In the genomic region with DNA sequence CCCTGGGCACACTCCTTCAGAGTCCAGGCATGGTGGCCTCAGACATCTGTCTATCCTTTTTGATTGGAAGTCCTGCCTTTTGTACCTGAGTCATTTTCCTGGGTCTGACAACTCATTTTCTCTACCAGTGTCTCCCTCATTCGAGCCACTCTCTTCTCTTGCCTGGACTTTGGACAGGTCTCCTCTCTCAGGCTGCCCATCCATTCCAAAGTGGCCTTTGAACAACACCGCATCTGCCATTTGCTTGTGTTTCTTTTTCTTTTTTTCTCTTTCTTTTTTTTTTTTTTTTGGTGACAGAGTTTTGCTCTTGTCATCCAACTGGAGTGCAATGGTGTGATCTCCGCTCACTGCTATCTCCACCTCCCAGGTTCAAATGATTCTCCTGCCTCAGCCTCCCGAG, we compare ENCODE assay signal across 35 cellular contexts.
DNase-seq lines count a peak whose midpoint lies in the region; ATAC-seq, FAIRE-seq and TF ChIP-seq lines count a peak whose summit lies in the region.
"Had no signal": no experiment of that assay in that cellular context is flagged by ENCODE, and none has a peak within 500 bp of the region (broad histone marks: within the 10 kb centered on the region; RNA-seq: fewer than 3 reads in every experiment).

No MANE protein-coding gene starts in this region.

- no peak overlapping the region for H3K27ac ChIP-seq in HepG2 (ENCODE audit: extremely low read length, insufficient read depth, low read length)
- H3K27ac ChIP-seq in right lobe of liver = no peak overlapping the region
- H3K27ac ChIP-seq in esophagus muscularis mucosa (replicated peaks in 1 of 4) = no peak overlapping the region
- H3K27ac ChIP-seq in neural progenitor cell = no peak overlapping the region
- H3K27ac ChIP-seq: 22Rv1; A549; BLaER1; BLaER1 treated with 17β-estradiol and CSF1 and Interleukin-3, amounts not matched to agents 10 nM and 100 nM; C4-2B had no signal

- peaks cover 3% of the 10 kb centered on the region for H3K27me3 Mint-ChIP-seq in neural progenitor cell (ENCODE audit: insufficient read depth, low read depth)
- peaks cover 2% of the 10 kb centered on the region for H3K27me3 Mint-ChIP-seq in activated naive CD4-positive, alpha-beta T cell treated with anti-CD3 and anti-CD28 coated beads for 36 hours (ENCODE audit: low read depth)
- H3K27me3 Mint-ChIP-seq: B cell; CD4-positive, alpha-beta T cell had no signal

- H3K4me1 Mint-ChIP-seq in neural progenitor cell = peaks cover 33% of the 10 kb centered on the region
- no peaks in the 10 kb centered on the region for H3K4me1 Mint-ChIP-seq in activated naive CD4-positive, alpha-beta T cell treated with anti-CD3 and anti-CD28 coated beads for 36 hours (ENCODE audit: low read depth)
- H3K4me1 Mint-ChIP-seq: B cell; CD14-positive monocyte; CD4-positive, CD25-positive, alpha-beta regulatory T cell; CD8-positive, alpha-beta memory T cell had no signal

- TF ChIP-seq RAD21 in HepG2 (CRISPR knock-in tag; IDR thresholded peaks at IDR 0.05) = no peak

- in situ Hi-C loops in HepG2 (cut with HindIII; ENCODE audit: extremely low pct_ligation_motif_present, low pct_unique_long_range_greater_than_20kb) = no loop called here

- peaks cover 3% of the 10 kb centered on the region for H3K9me3 Mint-ChIP-seq in neural progenitor cell
- no peaks in the 10 kb centered on the region for H3K9me3 Mint-ChIP-seq in activated naive CD4-positive, alpha-beta T cell treated with anti-CD3 and anti-CD28 coated beads for 36 hours
- H3K9me3 Mint-ChIP-seq: CD4-positive, alpha-beta T cell; CD8-positive, alpha-beta memory T cell; CD8-positive, alpha-beta T cell had no signal

- CTCF ChIA-PET in HepG2 (lab: Yijun Ruan, JAX; ENCODE audit: low intra/inter-chr PET ratio, low total read pairs) = no interaction called here
- CTCF ChIA-PET in activated naive CD4-positive, alpha-beta T cell treated with anti-CD3 and anti-CD28 coated beads for 36 hours (lab: Charles Lee) = no interaction called here

- peaks cover 14% of the 10 kb centered on the region for H3F3A ChIP-seq in neural progenitor cell (ENCODE audit: low read depth)

- H3K9ac ChIP-seq in HepG2 (ENCODE audit: insufficient read depth, low read depth, low read length) (no peak overlapping the region), neural progenitor cell (no peak overlapping the region)
- H3K9ac ChIP-seq: BLaER1; BLaER1 treated with 17β-estradiol and CSF1 and Interleukin-3, amounts not matched to agents 10 nM and 100 nM had no signal

- no peak for TF ChIP-seq EP300 in HepG2 (IDR thresholded peaks at IDR 0.05; ENCODE audit: low read depth in 2 of 2, low read length in 2 of 2)
- TF ChIP-seq EP300 in HepG2 (CRISPR knock-in tag; IDR thresholded peaks at IDR 0.05; ENCODE audit: borderline replicate concordance) = no peak
- no peak for TF ChIP-seq EP300 in esophagus muscularis mucosa (IDR thresholded peaks at IDR 0.05)

- H3K4me3 ChIP-seq in HepG2 (replicated peaks in 1 of 3; ENCODE audit: insufficient read depth in 1 of 3, low read depth in 2 of 3, low read length in 3 of 3) = no peak overlapping the region
- no peak overlapping the region for H3K4me3 ChIP-seq in right lobe of liver
- no peak overlapping the region for H3K4me3 ChIP-seq in esophagus muscularis mucosa
- no peak overlapping the region for H3K4me3 ChIP-seq in neural progenitor cell
- H3K4me3 ChIP-seq: A549; BLaER1; BLaER1 treated with 17β-estradiol and CSF1 and Interleukin-3, amounts not matched to agents 10 nM and 100 nM had no signal

- no peak for FAIRE-seq in HepG2 (lab: Jason Lieb, UNC)
- FAIRE-seq: A204.1, A549, D721Med had no signal

- H3K9me3 ChIP-seq in HepG2 (ENCODE audit: low read length) = no peaks in the 10 kb centered on the region
- H3K9me3 ChIP-seq in right lobe of liver = no peaks in the 10 kb centered on the region
- H3K9me3 ChIP-seq in esophagus muscularis mucosa = no peaks in the 10 kb centered on the region
- no peaks in the 10 kb centered on the region for H3K9me3 ChIP-seq in neural progenitor cell (ENCODE audit: low read depth)
- H3K9me3 ChIP-seq: A549; BE2C; BLaER1; BLaER1 treated with 17β-estradiol and CSF1 and Interleukin-3, amounts not matched to agents 10 nM and 100 nM; Caco-2 had no signal

- H3K4me1 ChIP-seq in HepG2 (ENCODE audit: insufficient read depth, low read length) (no peaks in the 10 kb centered on the region), right lobe of liver (no peaks in the 10 kb centered on the region), esophagus muscularis mucosa (peaks cover 0 to 19% (median 6%) of the 10 kb centered on the region in 4 donors), neural progenitor cell (peaks cover 21% of the 10 kb centered on the region)
- H3K4me1 ChIP-seq: A549; BLaER1; BLaER1 treated with 17β-estradiol and CSF1 and Interleukin-3, amounts not matched to agents 10 nM and 100 nM; Caco-2 had no signal

- no peak for DNase-seq in HepG2 (ENCODE audit: low spot score)
- DNase-seq in right lobe of liver = no peak
- peak; percentile 66 for DNase-seq in esophagus muscularis mucosa (ENCODE audit: extremely low spot score)
- no peak for DNase-seq in neural progenitor cell (ENCODE audit: low spot score)
- no peak for DNase-seq in activated naive CD4-positive, alpha-beta T cell treated with anti-CD3 and anti-CD28 coated beads for 36 hours
- DNase-seq: 8988T; ACHN; AML-193; BE2C; C1 segment of cervical spinal cord; Caco-2; Calu3; CD4-positive, alpha-beta memory T cell; CD4-positive, alpha-beta T cell; CD4-positive, CD25-positive, alpha-beta regulatory T cell; CD8-positive, alpha-beta memory T cell; CD8-positive, alpha-beta T cell; COR-L47; DMS 273 treated with DMSO at 0.1 percent for 48 hours; DMS153; DMS53; DMS79; DMS79 treated with DMSO at 0.1 percent for 48 hours; DND-41; EL had no signal

- no peaks in the 10 kb centered on the region for H3K27me3 ChIP-seq in HepG2 (ENCODE audit: control insufficient read depth in 1 of 2, insufficient read depth in 2 of 2, low read length in 2 of 2)
- H3K27me3 ChIP-seq in right lobe of liver = no peaks in the 10 kb centered on the region
- no peaks in the 10 kb centered on the region for H3K27me3 ChIP-seq in esophagus muscularis mucosa
- no peaks in the 10 kb centered on the region for H3K27me3 ChIP-seq in neural progenitor cell
- H3K27me3 ChIP-seq: BE2C; BLaER1; BLaER1 treated with 17β-estradiol and CSF1 and Interleukin-3, amounts not matched to agents 10 nM and 100 nM had no signal

- POLR2A ChIA-PET in HepG2 (lab: Yijun Ruan, JAX) = no interaction called here

- H3K36me3 Mint-ChIP-seq in neural progenitor cell = no peaks in the 10 kb centered on the region
- H3K36me3 Mint-ChIP-seq in activated naive CD4-positive, alpha-beta T cell treated with anti-CD3 and anti-CD28 coated beads for 36 hours (ENCODE audit: low read depth) = no peaks in the 10 kb centered on the region
- H3K36me3 Mint-ChIP-seq: CD14-positive monocyte; CD4-positive, alpha-beta memory T cell; CD4-positive, CD25-positive, alpha-beta regulatory T cell; CD8-positive, alpha-beta memory T cell; CD8-positive, alpha-beta T cell had no signal

- BruUV-seq in HepG2 (replicated peaks; lab: Mats Ljungman, UMichigan) = no TSS peak

- intact Hi-C loops in HepG2 (cut with micrococcal nuclease; ENCODE audit: unreplicated experiment) (no loop called here), right lobe of liver (cut with DNase I) (no loop called here), esophagus muscularis mucosa (cut with DNase I) (no loop called here)
- intact Hi-C loops in activated naive CD4-positive, alpha-beta T cell treated with anti-CD3 and anti-CD28 coated beads for 36 hours (cut with micrococcal nuclease) = no loop called here

- WGBS in HepG2 (ENCODE audit: low lambda C conversion rate) = 37% methylated on average over 4 of the region's 4 CpGs
- 81% methylated on average over 4 of the region's 4 CpGs for WGBS in right lobe of liver (ENCODE audit: insufficient coverage, low coverage, low lambda C conversion rate, missing lambda C conversion rate)
- WGBS in esophagus muscularis mucosa = 90% methylated on average over 4 of the region's 4 CpGs

- no peaks in the 10 kb centered on the region for H3K36me3 ChIP-seq in HepG2 (replicated peaks in 1 of 2; ENCODE audit: control insufficient read depth in 1 of 2, insufficient read depth in 2 of 2, low read length in 2 of 2)
- H3K36me3 ChIP-seq in right lobe of liver = no peaks in the 10 kb centered on the region
- H3K36me3 ChIP-seq in esophagus muscularis mucosa = no peaks in the 10 kb centered on the region
- no peaks in the 10 kb centered on the region for H3K36me3 ChIP-seq in neural progenitor cell
- H3K36me3 ChIP-seq: BE2C; BLaER1; BLaER1 treated with 17β-estradiol and CSF1 and Interleukin-3, amounts not matched to agents 10 nM and 100 nM had no signal

- H4K20me1 ChIP-seq in HepG2 (ENCODE audit: insufficient read depth, low read length) (no peaks in the 10 kb centered on the region), neural progenitor cell (ENCODE audit: low read depth) (no peaks in the 10 kb centered on the region)
- H4K20me1 ChIP-seq: BLaER1 had no signal

- peak overlapping the region; percentile 57 for H3K27ac Mint-ChIP-seq in neural progenitor cell
- H3K27ac Mint-ChIP-seq in activated naive CD4-positive, alpha-beta T cell treated with anti-CD3 and anti-CD28 coated beads for 36 hours = no peak overlapping the region
- H3K27ac Mint-ChIP-seq: B cell; CD14-positive monocyte; CD4-positive, alpha-beta memory T cell; CD4-positive, alpha-beta T cell; CD4-positive, CD25-positive, alpha-beta regulatory T cell; CD8-positive, alpha-beta T cell had no signal

- no peak overlapping the region for H2AFZ ChIP-seq in HepG2 (ENCODE audit: low read length)
- no peak overlapping the region for H2AFZ ChIP-seq in neural progenitor cell (replicated peaks)

- no peaks in the 10 kb centered on the region for H3K79me2 ChIP-seq in HepG2 (ENCODE audit: insufficient read depth, low read length)
- no peaks in the 10 kb centered on the region for H3K79me2 ChIP-seq in neural progenitor cell (ENCODE audit: low read depth)

- no peak for TF ChIP-seq CTCF in HepG2 (CRISPR knock-in tag; IDR thresholded peaks at IDR 0.05)
- TF ChIP-seq CTCF in right lobe of liver (IDR thresholded peaks at IDR 0.05) = no peak
- no peak for TF ChIP-seq CTCF in esophagus muscularis mucosa (IDR thresholded peaks at IDR 0.05)
- TF ChIP-seq CTCF in neural progenitor cell (IDR thresholded peaks at IDR 0.05) = no peak

- ATAC-seq in HepG2 (peak; percentile 40; the same call in 2 of the 3 replicates), right lobe of liver (no peak), HG03457 (IDR thresholded peaks at IDR 0.05; ENCODE audit: unreplicated experiment) (no peak)
- ATAC-seq: A549; CD8-positive, alpha-beta T cell had no signal

- no peak overlapping the region for H3K4me3 Mint-ChIP-seq in neural progenitor cell
- no peak overlapping the region for H3K4me3 Mint-ChIP-seq in activated naive CD4-positive, alpha-beta T cell treated with anti-CD3 and anti-CD28 coated beads for 36 hours
- H3K4me3 Mint-ChIP-seq: B cell; CD14-positive monocyte; CD4-positive, alpha-beta memory T cell; CD4-positive, alpha-beta T cell; CD4-positive, CD25-positive, alpha-beta regulatory T cell; CD8-positive, alpha-beta memory T cell; CD8-positive, alpha-beta T cell had no signal

- TF ChIP-seq POLR2A in HepG2 (IDR thresholded peaks at IDR 0.05; ENCODE audit: insufficient read depth in 1 of 2, low read depth in 2 of 2, low read length in 2 of 2) (no peak), right lobe of liver (IDR thresholded peaks at IDR 0.05) (no peak), esophagus muscularis mucosa (IDR thresholded peaks at IDR 0.05; ENCODE audit: low read depth) (no peak)

- H3K4me2 ChIP-seq in HepG2 (ENCODE audit: low read depth, low read length) (no peak overlapping the region), neural progenitor cell (no peak overlapping the region)
- H3K4me2 ChIP-seq: A549; BLaER1; BLaER1 treated with 17β-estradiol and CSF1 and Interleukin-3, amounts not matched to agents 10 nM and 100 nM had no signal
